8 cellular contexts compared by ENCODE assay signal in the genomic region with DNA sequence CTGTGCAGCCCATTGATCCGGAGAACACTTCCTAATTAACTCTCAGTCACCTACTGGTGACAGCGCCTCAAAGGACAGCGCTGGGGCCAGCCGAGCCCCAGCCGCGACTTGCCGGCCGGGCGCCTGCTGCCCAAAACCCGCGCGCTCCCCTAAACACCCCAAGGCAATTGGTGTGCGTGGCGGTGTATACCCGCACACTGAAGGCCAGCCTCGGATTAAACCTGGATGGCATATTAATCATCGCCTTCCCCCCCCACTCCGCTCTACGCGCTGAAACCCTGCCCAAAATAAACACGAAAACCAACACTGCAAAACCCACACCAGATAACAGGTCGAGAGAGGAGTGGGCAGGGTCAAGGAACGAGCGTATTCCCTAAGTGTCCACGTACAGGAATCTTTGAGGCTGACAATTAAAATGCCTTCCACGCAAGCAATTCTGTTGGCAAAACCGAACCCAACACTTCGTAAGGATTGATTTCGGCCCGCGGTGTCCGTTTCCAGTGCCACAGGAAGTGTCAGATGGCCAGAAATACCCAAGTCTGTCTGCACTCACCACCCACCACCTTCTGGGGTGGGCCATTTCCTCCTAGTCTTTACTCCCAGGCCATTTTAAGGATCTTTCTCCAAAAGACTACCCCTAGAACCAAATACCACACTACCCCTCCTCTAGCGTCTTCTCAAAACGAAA. TPM values are rescaled to one million over a fixed set of nuclear protein-coding genes. Genes with fewer than 3 reads are reported as not detected.
DNase-seq lines count a peak whose midpoint lies in the region; ATAC-seq and TF ChIP-seq lines count a peak whose summit lies in the region.

No MANE protein-coding gene starts in this region.

- POLR2A ChIA-PET in activated naive CD8-positive, alpha-beta T cell treated with anti-CD3 and anti-CD28 coated beads, Interleukin-2, amount 10 ng/mL, durations not matched to agents 7 days and 5 days (lab: Charles Lee): interaction anchor here (0.6 to 2.2 kb wide), 8 partner anchors 10 to 240 kb away, joined by 3 to 6 read pairs (median 3); no protein-coding TSS in a partner anchor

- H3K4me3 ChIP-seq in cardiac muscle cell: peak overlapping the region; percentile 83
- peak overlapping the region; percentile 86 to 95 for H3K4me3 ChIP-seq in tibial artery

- peak overlapping the region; percentile 85 for H3K27ac Mint-ChIP-seq in activated naive CD8-positive, alpha-beta T cell treated with anti-CD3 and anti-CD28 coated beads, Interleukin-2, amount 10 ng/mL, durations not matched to agents 7 days and 5 days

- DNase-seq in cardiac muscle cell (ENCODE audit: low read depth in 1 of 2, low spot score in 1 of 2) (no peak), Right ventricle myocardium inferior (ENCODE audit: missing footprints) (no peak), left kidney (ENCODE audit: low read depth, low spot score) (peak; percentile 64), tibial artery (no peak), NCI-H1436 treated with DMSO at 0.1 percent for 48 hours (lab: John Stamatoyannopoulos, UW) (no peak), dedifferentiated amniotic fluid mesenchymal stem cell (ENCODE audit: extremely low spot score) (no peak)
- DNase-seq in activated naive CD8-positive, alpha-beta T cell treated with anti-CD3 and anti-CD28 coated beads, Interleukin-2, amount 10 ng/mL, durations not matched to agents 7 days and 5 days: no peak
- no peak for DNase-seq in stimulated activated CD4-positive, alpha-beta T cell treated with anti-CD3 and anti-CD28 coated beads, Interleukin-12 subunit alpha, Interleukin-12 subunit beta, amount 100 ng/mL, for 4 hours

- peak overlapping the region; percentile 94 for H3K4me3 Mint-ChIP-seq in activated naive CD8-positive, alpha-beta T cell treated with anti-CD3 and anti-CD28 coated beads, Interleukin-2, amount 10 ng/mL, durations not matched to agents 7 days and 5 days

- no peak for ATAC-seq in Right ventricle myocardium inferior
- no peak for ATAC-seq in activated naive CD8-positive, alpha-beta T cell treated with anti-CD3 and anti-CD28 coated beads, Interleukin-2, amount 10 ng/mL, durations not matched to agents 7 days and 5 days (ENCODE audit: low read depth)

- H3K36me3 Mint-ChIP-seq in activated naive CD8-positive, alpha-beta T cell treated with anti-CD3 and anti-CD28 coated beads, Interleukin-2, amount 10 ng/mL, durations not matched to agents 7 days and 5 days: peaks cover 8% of the 10 kb centered on the region

- H3K27ac ChIP-seq in cardiac muscle cell: peak overlapping the region; percentile 66
- peak overlapping the region; percentile 93 to 97 for H3K27ac ChIP-seq in tibial artery

- H3K36me3 ChIP-seq in cardiac muscle cell (no peaks in the 10 kb centered on the region), tibial artery (no peaks in the 10 kb centered on the region)

- H3K27me3 Mint-ChIP-seq in activated naive CD8-positive, alpha-beta T cell treated with anti-CD3 and anti-CD28 coated beads, Interleukin-2, amount 10 ng/mL, durations not matched to agents 7 days and 5 days: no peaks in the 10 kb centered on the region

- peaks cover 29% of the 10 kb centered on the region for H3K4me1 Mint-ChIP-seq in activated naive CD8-positive, alpha-beta T cell treated with anti-CD3 and anti-CD28 coated beads, Interleukin-2, amount 10 ng/mL, durations not matched to agents 7 days and 5 days

- no peaks in the 10 kb centered on the region for H3K9me3 Mint-ChIP-seq in activated naive CD8-positive, alpha-beta T cell treated with anti-CD3 and anti-CD28 coated beads, Interleukin-2, amount 10 ng/mL, durations not matched to agents 7 days and 5 days

- intact Hi-C loops in Right ventricle myocardium inferior (cut with DNase I): loop anchor here (5.0 to 10.0 kb wide), 3 partner anchors 167 to 360 kb away; no protein-coding TSS in a partner anchor
- intact Hi-C loops in tibial artery (cut with DNase I; ENCODE audit: low total_unique reads): loop anchor here (5.0 to 10.0 kb wide), 3 partner anchors 57 to 363 kb away; no protein-coding TSS in a partner anchor

- H3K4me1 ChIP-seq in cardiac muscle cell (ENCODE audit: low read depth) (peaks cover 31% of the 10 kb centered on the region), tibial artery (peaks cover 0 to 63% (median 16%) of the 10 kb centered on the region in 4 donors)

- H3K9me3 ChIP-seq in cardiac muscle cell (ENCODE audit: low read depth) (no peaks in the 10 kb centered on the region), tibial artery (no peaks in the 10 kb centered on the region)

- TF ChIP-seq CTCF in cardiac muscle cell (IDR thresholded peaks at IDR 0.05; ENCODE audit: low read depth, low read length): no peak
- TF ChIP-seq CTCF in tibial artery (IDR thresholded peaks at IDR 0.05): no peak

- H3K27me3 ChIP-seq in cardiac muscle cell: peaks cover 36% of the 10 kb centered on the region
- no peaks in the 10 kb centered on the region for H3K27me3 ChIP-seq in tibial artery

RNA-seq across cellular contexts. Expression of gene BCOR, which starts 2.7 kb away (rescaled TPM):
- 56.3 and 90.5 TPM in 2 replicates for total RNA-seq in cardiac muscle cell
- polyA plus RNA-seq in cardiac muscle cell: 30.0 and 43.1 TPM in 2 replicates
- 16.9 TPM for total RNA-seq in Right ventricle myocardium inferior
- 10 to 100 TPM; 44.7 to 46.4 TPM for total RNA-seq in activated naive CD8-positive, alpha-beta T cell treated with anti-CD3 and anti-CD28 coated beads, Interleukin-2, amount 10 ng/mL, durations not matched to agents 7 days and 5 days
